1 cellular context compared by ENCODE assay signal in genomic region chr3:61875073-61875472, GRCh38.
TF ChIP-seq lines count a peak whose summit lies in the region.

No MANE protein-coding gene starts in this region.

TF ChIP-seq in GM23338, 12 proteins besides CTCF, POLR2A, EP300 and RAD21 (continued from another document):
- TF ChIP-seq ZNF462 (CRISPR knock-in tag; IDR thresholded peaks at IDR 0.05), result no peak
- no peak for TF ChIP-seq JUNB (IDR thresholded peaks at IDR 0.05; ENCODE audit: unreplicated experiment)
- no peak for TF ChIP-seq CREB1 (CRISPR knock-in tag; IDR thresholded peaks at IDR 0.05; ENCODE audit: low read depth)
- no peak for TF ChIP-seq ZNF114 (CRISPR knock-in tag; IDR thresholded peaks at IDR 0.05)
- 0 out of 2 replicates have a peak, but pooled peaks have one; percentile 21 for TF ChIP-seq POLR2AphosphoS5 (IDR thresholded peaks at IDR 0.05; ENCODE audit: low read depth)
